In genomic region chr17:4531988-4532736, GRCh38 we compare ENCODE assay signal across 1 cellular context.
TF ChIP-seq lines count a peak whose summit lies in the region.

No MANE protein-coding gene starts in this region.

TF ChIP-seq in endothelial cell of umbilical vein, 7 proteins besides CTCF, POLR2A, EP300 and RAD21:
- TF ChIP-seq GATA2 (IDR thresholded peaks at IDR 0.05; ENCODE audit: insufficient read depth, insufficient read length, low read depth, low read length) (no peak), MAX (IDR thresholded peaks at IDR 0.05; ENCODE audit: insufficient read depth, insufficient read length) (no peak), EZH2 (IDR thresholded peaks at IDR 0.05; ENCODE audit: borderline replicate concordance, low read depth, low read length, severe bottlenecking) (no peak), POLR2AphosphoS5 (IDR thresholded peaks at IDR 0.05; ENCODE audit: insufficient read depth, low read depth, low read length) (no peak), FOS (IDR thresholded peaks at IDR 0.05; ENCODE audit: borderline replicate concordance, insufficient read depth, low read length) (no peak), MYC (IDR thresholded peaks at IDR 0.05; ENCODE audit: low read depth, low read length) (no peak), JUN (IDR thresholded peaks at IDR 0.05; ENCODE audit: borderline replicate concordance, insufficient read depth, insufficient read length, low read depth) (no peak)
